ENCODE assay signal across 29 cellular contexts in genomic region chr16:21710938-21711337, GRCh38. TPM values are rescaled to one million over a fixed set of nuclear protein-coding genes. Genes with fewer than 3 reads are reported as not detected.
"Had no signal": no experiment of that assay in that cellular context is flagged by ENCODE, and none has a peak within 500 bp of the region (broad histone marks: within the 10 kb centered on the region; RNA-seq: fewer than 3 reads in every experiment).

No MANE protein-coding gene starts in this region.

- H3K4me3 Mint-ChIP-seq: activated CD4-positive, alpha-beta memory T cell treated with anti-CD3 and anti-CD28 coated beads for 36 hours; activated CD4-positive, alpha-beta T cell treated with anti-CD3 and anti-CD28 coated beads, Interleukin-2, amount 10 ng/mL, durations not matched to agents 7 days and 5 days; activated naive CD8-positive, alpha-beta T cell treated with anti-CD3 and anti-CD28 coated beads, Interleukin-2, amount 10 ng/mL, durations not matched to agents 7 days and 5 days; activated T-helper 17 cell treated with anti-CD3 and anti-CD28 coated beads, Interleukin-2, amount 50 U/mL, for 72 hours; T-cell had no signal

- H3K27ac ChIP-seq: adrenal gland, breast epithelium, SK-N-MC had no signal

- H3K36me3 Mint-ChIP-seq: activated CD4-positive, alpha-beta memory T cell treated with anti-CD3 and anti-CD28 coated beads for 36 hours; activated naive CD8-positive, alpha-beta T cell treated with anti-CD3 and anti-CD28 coated beads, Interleukin-2, amount 10 ng/mL, durations not matched to agents 7 days and 5 days; T-cell had no signal

- DNase-seq: activated CD4-positive, alpha-beta memory T cell treated with anti-CD3 and anti-CD28 coated beads for 36 hours; activated CD4-positive, alpha-beta T cell treated with anti-CD3 and anti-CD28 coated beads, Interleukin-2, amount 10 ng/mL, durations not matched to agents 7 days and 5 days; activated CD4-positive, CD25-positive, alpha-beta regulatory T cell; activated CD8-positive, alpha-beta memory T cell treated with anti-CD3 and anti-CD28 coated beads for 24 hours; activated gamma-delta T cell treated with Interleukin-2 at 50 U/mL for 16 hours; activated naive CD4-positive, alpha-beta T cell treated with anti-CD3 and anti-CD28 coated beads, Interleukin-2, amount 50 U/mL, for 16 hours; activated naive CD8-positive, alpha-beta T cell treated with anti-CD3 and anti-CD28 coated beads, Interleukin-2, amount 10 ng/mL, durations not matched to agents 7 days and 5 days; activated T-cell treated with anti-CD3 and anti-CD28 coated beads for 4 hours; activated T-cell treated with anti-CD3 and anti-CD28 coated beads, Interleukin-2, amount 50 U/mL, for 48 hours; adrenal gland; anterior cingulate cortex; central memory CD4-positive, alpha-beta T cell; Karpas-422; NCI-H1105 treated with DMSO at 0.1 percent for 48 hours; NCI-H1436 treated with DMSO at 0.1 percent for 48 hours; NCI-H187; NCI-H2081; NCI-H524 treated with DMSO at 0.1 percent for 48 hours; NCI-H748 treated with DMSO at 0.1 percent for 48 hours; SIG-M5; T-cell; T-helper 2 cell; T1000 had no signal

- H3K9me3 Mint-ChIP-seq: activated CD4-positive, alpha-beta memory T cell treated with anti-CD3 and anti-CD28 coated beads for 36 hours; activated CD4-positive, alpha-beta T cell treated with anti-CD3 and anti-CD28 coated beads, Interleukin-2, amount 10 ng/mL, durations not matched to agents 7 days and 5 days; activated naive CD8-positive, alpha-beta T cell treated with anti-CD3 and anti-CD28 coated beads, Interleukin-2, amount 10 ng/mL, durations not matched to agents 7 days and 5 days; activated T-helper 17 cell treated with anti-CD3 and anti-CD28 coated beads, Interleukin-2, amount 50 U/mL, for 72 hours; T-cell had no signal

- H3K27me3 Mint-ChIP-seq: activated CD4-positive, alpha-beta memory T cell treated with anti-CD3 and anti-CD28 coated beads for 36 hours; activated CD4-positive, alpha-beta T cell treated with anti-CD3 and anti-CD28 coated beads, Interleukin-2, amount 10 ng/mL, durations not matched to agents 7 days and 5 days; activated T-helper 17 cell treated with anti-CD3 and anti-CD28 coated beads, Interleukin-2, amount 50 U/mL, for 72 hours; T-cell had no signal

- H3K36me3 ChIP-seq: adrenal gland, breast epithelium had no signal

- ATAC-seq: activated T-helper 17 cell treated with anti-CD3 and anti-CD28 coated beads, Interleukin-2, amount 50 U/mL, for 72 hours; K562; T-cell had no signal

- H3K4me1 Mint-ChIP-seq: activated T-helper 17 cell treated with anti-CD3 and anti-CD28 coated beads, Interleukin-2, amount 50 U/mL, for 72 hours had no signal

- H3K27ac Mint-ChIP-seq: activated CD4-positive, alpha-beta memory T cell treated with anti-CD3 and anti-CD28 coated beads for 36 hours; activated CD4-positive, alpha-beta T cell treated with anti-CD3 and anti-CD28 coated beads, Interleukin-2, amount 10 ng/mL, durations not matched to agents 7 days and 5 days; activated naive CD8-positive, alpha-beta T cell treated with anti-CD3 and anti-CD28 coated beads, Interleukin-2, amount 10 ng/mL, durations not matched to agents 7 days and 5 days; activated T-helper 17 cell treated with anti-CD3 and anti-CD28 coated beads, Interleukin-2, amount 50 U/mL, for 72 hours; T-cell had no signal

- H3K4me3 ChIP-seq: adrenal gland, breast epithelium, K562, SK-N-MC had no signal

- H3K27me3 ChIP-seq: adrenal gland, breast epithelium had no signal

- H3K4me1 ChIP-seq: adrenal gland, breast epithelium had no signal

RNA-seq across cellular contexts. Expression of gene OTOA, which starts 47.2 kb away (rescaled TPM):
- total RNA-seq: activated CD4-positive, alpha-beta memory T cell treated with anti-CD3 and anti-CD28 coated beads for 36 hours; K562; RPMI7951 had no signal

RNA-seq across cellular contexts. Expression of gene IGSF6, which starts 58.5 kb away (rescaled TPM):
- total RNA-seq: chondrocyte, K562, RPMI7951 had no signal
